24 cellular contexts compared by ENCODE assay signal in genomic region chr3:148884261-148884660, GRCh38. TPM values are rescaled to one million over a fixed set of nuclear protein-coding genes. Genes with fewer than 3 reads are reported as not detected.
DNase-seq lines count a peak whose midpoint lies in the region; ATAC-seq and TF ChIP-seq lines count a peak whose summit lies in the region.
"Had no signal": no experiment of that assay in that cellular context is flagged by ENCODE, and none has a peak within 500 bp of the region (broad histone marks: within the 10 kb centered on the region; RNA-seq: fewer than 3 reads in every experiment).

No MANE protein-coding gene starts in this region.

- no peaks in the 10 kb centered on the region for H3K36me3 ChIP-seq in brain microvascular endothelial cell (replicated peaks)
- H3K36me3 ChIP-seq in heart right ventricle, result no peaks in the 10 kb centered on the region
- no peaks in the 10 kb centered on the region for H3K36me3 ChIP-seq in H7 (replicated peaks; ENCODE audit: control insufficient read depth, insufficient read depth, low read length)
- H3K36me3 ChIP-seq: BLaER1 had no signal

- no peak overlapping the region for H3K4me3 ChIP-seq in AG10803 (ENCODE audit: low read length)
- no peak overlapping the region for H3K4me3 ChIP-seq in HFF-Myc (replicated peaks; ENCODE audit: low read depth, low read length)
- no peak overlapping the region for H3K4me3 ChIP-seq in brain microvascular endothelial cell (ENCODE audit: low read depth, low read length)
- no peak overlapping the region for H3K4me3 ChIP-seq in heart right ventricle
- no peak overlapping the region for H3K4me3 ChIP-seq in H7 (ENCODE audit: insufficient read depth, low read depth, low read length)
- H3K4me3 ChIP-seq: BLaER1, GM12878 had no signal

- ATAC-seq in heart right ventricle (no peak), HG02885 (IDR thresholded peaks at IDR 0.05; ENCODE audit: poor library complexity, unreplicated experiment) (no peak)
- ATAC-seq: GM12878 had no signal

- intact Hi-C loops in heart right ventricle (cut with DNase I), result no loop called here

- H3K9me3 ChIP-seq in heart right ventricle, result no peaks in the 10 kb centered on the region
- H3K9me3 ChIP-seq: BLaER1, SK-N-SH had no signal

- in situ Hi-C loops in brain microvascular endothelial cell (cut with HindIII; ENCODE audit: low pct_ligation_motif_present, low sequenced_read_pairs), result no loop called here

- H3K27ac ChIP-seq in brain microvascular endothelial cell (peak overlapping the region; percentile 47), heart right ventricle (no peak overlapping the region)
- H3K27ac ChIP-seq: BLaER1 had no signal

- TF ChIP-seq CTCF in AG10803 (conservative IDR thresholded peaks at IDR 0.05; ENCODE audit: low read length), result no peak
- TF ChIP-seq CTCF in HFF-Myc (IDR thresholded peaks at IDR 0.05; ENCODE audit: low read depth, low read length, missing control alignments), result no peak
- no peak for TF ChIP-seq CTCF in brain microvascular endothelial cell (IDR thresholded peaks at IDR 0.05; ENCODE audit: low read depth, low read length, missing control alignments)
- TF ChIP-seq CTCF in heart right ventricle (IDR thresholded peaks at IDR 0.05), result no peak

- H3K4me1 ChIP-seq in heart right ventricle, result no peaks in the 10 kb centered on the region
- H3K4me1 ChIP-seq: BLaER1 had no signal

- peak; percentile 60 for DNase-seq in AG10803 (ENCODE audit: low read depth)
- peak; percentile 24 for DNase-seq in HFF-Myc (ENCODE audit: extremely low read depth, low read depth)
- no peak for DNase-seq in brain microvascular endothelial cell
- peak; percentile 14 for DNase-seq in fibroblast of peridontal ligament (ENCODE audit: extremely low read depth)
- DNase-seq in heart right ventricle, result no peak
- no peak for DNase-seq in NOMO-1 treated with DMSO at 0.1 percent for 48 hours (lab: John Stamatoyannopoulos, UW; ENCODE audit: unreplicated experiment)
- DNase-seq in H7, result no peak
- DNase-seq: Calu3; CD4-positive, alpha-beta memory T cell; DMS53; Kasumi-1; NCI-H1092 treated with DMSO at 0.1 percent for 48 hours; NCI-H1694; NCI-H2227 treated with DMSO at 0.1 percent for 48 hours; NCI-H510A treated with DMSO at 0.1 percent for 48 hours; NCI-H774; OCI-M1; Right ventricle myocardium superior; SK-N-SH had no signal

- H3K27me3 ChIP-seq in brain microvascular endothelial cell (replicated peaks), result no peaks in the 10 kb centered on the region
- peaks cover 0 to 13% (median 0%) of the 10 kb centered on the region in 7 donors for H3K27me3 ChIP-seq in heart right ventricle
- H3K27me3 ChIP-seq in H7 (ENCODE audit: control insufficient read depth, insufficient read depth, low read length), result no peaks in the 10 kb centered on the region
- H3K27me3 ChIP-seq: BLaER1 had no signal

RNA-seq across cellular contexts. Expression of gene CPA3, which starts 19.2 kb away (rescaled TPM):
- 1 to 10 TPM in 7 of 10 donors, under 1 TPM in 3; 0.28 to 2.6 (median 1.6) TPM for total RNA-seq in heart right ventricle
- polyA plus RNA-seq in heart right ventricle, result under 1 TPM; 0.22 to 0.72 TPM
- not detected in 2 replicates for total RNA-seq in H7 (2014; rRNA removed; shearing (Covaris generic))
- total RNA-seq: A172; Calu3; CD4-positive, alpha-beta memory T cell; GM12878; H4 had no signal
- polyA plus RNA-seq: CD4-positive, alpha-beta memory T cell; GM12878; SK-N-SH had no signal

RNA-seq across cellular contexts. Expression of gene CPB1, which starts 56.6 kb away (rescaled TPM):
- total RNA-seq in heart right ventricle, result 1 to 10 TPM in 7 of 10 donors, not detected in 3; 1.7 to 3.2 (median 2.2) TPM
- under 1 TPM in 1 of 2 donors, not detected in 1; 0.29 TPM for polyA plus RNA-seq in heart right ventricle
- total RNA-seq in H7 (2014; rRNA removed; shearing (Covaris generic)), result 0.07 TPM in 1 of 2 replicates, not detected in the other
- total RNA-seq: A172; Calu3; CD4-positive, alpha-beta memory T cell; H4; Right ventricle myocardium superior had no signal
- polyA plus RNA-seq: CD4-positive, alpha-beta memory T cell; GM12878 had no signal

Comparison
In these comparisons a context has a peak if more than half of its experiments do, and no peak if none do; other contexts are left out.
1. DNase-seq: peak in AG10803 (single experiment), HFF-Myc (single experiment) and fibroblast of peridontal ligament (single experiment); none in brain microvascular endothelial cell (single experiment), heart right ventricle (0 of 2), NOMO-1 treated with DMSO at 0.1 percent for 48 hours (single experiment) and H7 (single experiment).